1 cellular context compared by ENCODE assay signal in genomic region chr7:110587294-110587693, GRCh38.
A peak's percentile ranks its signal among the peaks of the same experiment; 100 is the strongest.
TF ChIP-seq lines count a peak whose summit lies in the region.

No MANE protein-coding gene starts in this region.

TF ChIP-seq in HepG2, 621 proteins besides CTCF, POLR2A, EP300 and RAD21 (continued from another document):
- TF ChIP-seq ZNF251 (CRISPR knock-in tag; IDR thresholded peaks at IDR 0.05) (no peak), GLI4 (CRISPR knock-in tag; IDR thresholded peaks at IDR 0.05; ENCODE audit: borderline replicate concordance) (no peak), ATF7 (IDR thresholded peaks at IDR 0.05) (peak; percentile 68), ATF7 (CRISPR knock-in tag; IDR thresholded peaks at IDR 0.05) (no peak)
